ENCODE assay signal across 9 cellular contexts in the genomic region with DNA sequence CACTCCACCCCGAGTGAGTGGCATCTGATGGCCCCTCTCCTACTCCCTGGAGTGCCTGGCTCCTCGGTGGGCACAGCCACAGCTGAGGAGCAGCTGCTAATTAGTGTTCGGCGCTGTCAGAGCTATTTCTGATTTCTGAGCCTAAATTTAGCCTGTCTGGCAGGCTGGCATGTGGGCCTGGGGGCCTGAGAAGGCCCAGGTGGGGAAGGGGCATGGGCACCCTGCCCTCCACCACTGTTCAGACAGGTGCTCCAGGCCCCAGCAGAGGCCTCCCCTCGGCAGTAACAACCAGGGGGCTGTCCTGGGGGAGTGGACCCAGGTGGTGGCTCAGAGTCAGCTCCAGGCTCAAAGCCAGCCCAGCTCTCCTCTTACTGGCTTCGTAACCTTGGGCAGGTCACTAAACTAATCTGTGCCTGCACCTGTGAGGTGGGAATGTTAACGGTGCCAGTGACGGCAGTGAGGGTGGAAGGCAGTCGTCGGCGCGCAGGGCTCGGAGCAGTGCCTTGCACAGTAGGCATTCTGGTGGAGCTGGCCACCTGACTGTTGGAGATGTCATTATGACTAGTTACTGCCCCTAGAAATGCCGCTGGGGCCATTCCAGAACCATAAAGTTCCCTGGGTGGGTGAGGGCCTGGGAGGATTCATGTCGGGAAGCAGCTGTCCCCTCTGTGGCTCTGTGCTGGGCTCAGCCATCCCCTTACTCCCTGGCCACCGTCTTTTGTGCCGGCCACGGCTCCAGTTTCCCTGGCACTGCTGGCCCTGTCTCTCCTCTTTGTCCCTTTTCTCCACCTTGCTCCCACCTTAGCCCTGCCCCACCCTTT. TPM values are rescaled to one million over a fixed set of nuclear protein-coding genes. Genes with fewer than 3 reads are reported as not detected.
DNase-seq lines count a peak whose midpoint lies in the region; ATAC-seq and TF ChIP-seq lines count a peak whose summit lies in the region.
"Had no signal": no experiment of that assay in that cellular context is flagged by ENCODE, and none has a peak within 500 bp of the region (broad histone marks: within the 10 kb centered on the region; RNA-seq: fewer than 3 reads in every experiment).

No MANE protein-coding gene starts in this region.

- H3K27ac ChIP-seq in ascending aorta: peak overlapping the region; percentile 63 to 75

- peaks cover 0 to 4% (median 0%) of the 10 kb centered on the region in 3 donors for H3K27me3 Mint-ChIP-seq in CD14-positive monocyte (ENCODE audit: low read depth in 3 of 3)

- peaks cover 58 to 74% of the 10 kb centered on the region in 2 donors for H3K36me3 Mint-ChIP-seq in CD14-positive monocyte

- intact Hi-C loops in CD14-positive monocyte (cut with micrococcal nuclease) (loop anchor here in 1 of 2 donors (5.0 kb wide), 1 partner anchor 89 kb away; a partner anchor contains a TSS), ascending aorta (cut with DNase I) (no loop called here)

- peaks cover 0 to 2% of the 10 kb centered on the region in 2 donors for H3K4me1 ChIP-seq in ascending aorta

- peaks cover 94% of the 10 kb centered on the region for H3K4me1 Mint-ChIP-seq in CD14-positive monocyte

- H3K4me3 Mint-ChIP-seq in CD14-positive monocyte: peak overlapping the region; percentile 95 to 99

- no peak overlapping the region for H3K4me3 ChIP-seq in ascending aorta

- H3K9me3 ChIP-seq in ascending aorta: no peaks in the 10 kb centered on the region

- H3K36me3 ChIP-seq in ascending aorta: no peaks in the 10 kb centered on the region

- TF ChIP-seq CTCF in CD14-positive monocyte (IDR thresholded peaks at IDR 0.05): no peak
- no peak for TF ChIP-seq CTCF in ascending aorta (IDR thresholded peaks at IDR 0.05)

- no peak for DNase-seq in CD14-positive monocyte (ENCODE audit: low spot score)
- peak; percentile 63 for DNase-seq in NCI-H1092 (lab: John Stamatoyannopoulos, UW)
- no peak for DNase-seq in ascending aorta (ENCODE audit: low spot score in 2 of 2)
- DNase-seq in myocyte (ENCODE audit: low read depth): peak; percentile 97
- DNase-seq in HT-29 (ENCODE audit: low spot score): no peak
- no peak for DNase-seq in hepatic stellate cell (ENCODE audit: low spot score)

- peaks cover 0 to 1% (median 0%) of the 10 kb centered on the region in 7 donors for H3K9me3 Mint-ChIP-seq in CD14-positive monocyte

- no peaks in the 10 kb centered on the region for H3K27me3 ChIP-seq in ascending aorta

- peak overlapping the region; percentile 98 to 100 (median 100) for H3K27ac Mint-ChIP-seq in CD14-positive monocyte

- no peak for ATAC-seq in GM18909 (IDR thresholded peaks at IDR 0.05; ENCODE audit: poor library complexity, unreplicated experiment)
- ATAC-seq in GM19452 (IDR thresholded peaks at IDR 0.05; ENCODE audit: unreplicated experiment): no peak

RNA-seq across cellular contexts. Expression of a gene that starts 6.6 kb away (rescaled TPM):
- 10 to 100 TPM; 23.8 to 24.8 TPM for polyA plus RNA-seq in CD14-positive monocyte
- 10.7 TPM for total RNA-seq in ascending aorta
- 56.3 and 110 TPM in 2 replicates for total RNA-seq in myocyte
- 69.5 TPM for polyA plus RNA-seq in myocyte (2012)
- 0.03 TPM in 1 of 2 replicates, not detected in the other for total RNA-seq in HT-29 (2014; rRNA removed; shearing (Covaris generic))

RNA-seq across cellular contexts. Expression of a gene that starts 33.6 kb away (rescaled TPM):
- not detected for polyA plus RNA-seq in CD14-positive monocyte
- not detected for total RNA-seq in ascending aorta
- total RNA-seq in myocyte: not detected in 2 replicates
- not detected for polyA plus RNA-seq in myocyte (2012)
- total RNA-seq in HT-29 (2014; rRNA removed; shearing (Covaris generic)): not detected in 2 replicates
- total RNA-seq: G401 had no signal

Comparison
In these comparisons a context has a peak if more than half of its experiments do, and no peak if none do; other contexts are left out.
1. DNase-seq: peak in NCI-H1092 (single experiment) and myocyte (single experiment); none in CD14-positive monocyte (single experiment), ascending aorta (0 of 2), HT-29 (single experiment) and hepatic stellate cell (single experiment).
2. RNA of a gene that starts 6.6 kb away (total RNA-seq): 56.3 to 110 TPM in myocyte and 10.7 TPM in ascending aorta (single experiment); 0.03 TPM in HT-29; every median in the first group is over 10 times any median in the second.